ENCODE assay signal across 29 cellular contexts in the genomic region with DNA sequence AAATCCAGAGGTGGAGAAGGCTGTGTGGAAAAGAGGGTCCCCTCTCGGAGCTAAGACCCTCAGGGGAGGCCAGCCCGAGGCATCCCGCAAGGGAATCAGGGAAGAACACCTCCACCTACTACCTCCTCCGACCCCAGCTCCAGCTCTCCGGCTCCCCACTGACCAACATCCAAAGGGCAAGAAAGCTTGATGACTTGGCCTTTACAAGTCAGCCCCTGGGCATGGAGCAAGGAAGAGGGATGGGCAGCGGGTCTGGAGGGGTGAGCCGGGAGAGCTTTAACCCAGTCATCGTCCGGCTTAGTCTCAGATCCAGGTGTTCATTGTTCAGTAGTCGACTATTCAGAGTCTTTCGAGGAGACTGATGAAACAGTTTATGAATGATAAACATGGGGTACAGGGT. TPM values are rescaled to one million over a fixed set of nuclear protein-coding genes. Genes with fewer than 3 reads are reported as not detected.
A peak's percentile ranks its signal among the peaks of the same experiment; 100 is the strongest.
DNase-seq lines count a peak whose midpoint lies in the region; ATAC-seq lines count a peak whose summit lies in the region.
"Had no signal": no experiment of that assay in that cellular context is flagged by ENCODE, and none has a peak within 500 bp of the region (broad histone marks: within the 10 kb centered on the region; RNA-seq: fewer than 3 reads in every experiment).

No MANE protein-coding gene starts in this region.

- peak overlapping the region; percentile 19 for H3K27ac Mint-ChIP-seq in activated CD4-positive, alpha-beta T cell treated with anti-CD3 and anti-CD28 coated beads for 36 hours
- H3K27ac Mint-ChIP-seq in memory B cell = peak overlapping the region; percentile 33
- H3K27ac Mint-ChIP-seq: activated T-helper 2 cell treated with anti-CD3 and anti-CD28 coated beads, Interferon-gamma antibody, Interleukin-2, Interleukin-4, amounts not matched to agents 10 μg/mL and 5 μg/mL and 100 μg/mL, durations not matched to agents 14 hours and 24 hours and 36 hours; CD8-positive, alpha-beta T cell; dendritic cell treated with granulocyte-macrophage colony-stimulating factor and Interleukin-4, amounts not matched to agents 40 ng/mL and 50 ng/mL, for 4 days; T-helper 1 cell treated with Interleukin-12 subunit alpha and Interleukin-12 subunit beta and Interleukin-4 antibody, amounts not matched to agents 30 μg/mL and 1 μg/mL, for 36 hours had no signal

- no peak overlapping the region for H3K4me3 Mint-ChIP-seq in activated CD4-positive, alpha-beta T cell treated with anti-CD3 and anti-CD28 coated beads for 36 hours
- H3K4me3 Mint-ChIP-seq in memory B cell = no peak overlapping the region
- H3K4me3 Mint-ChIP-seq: CD8-positive, alpha-beta T cell; central memory CD8-positive, alpha-beta T cell; dendritic cell treated with granulocyte-macrophage colony-stimulating factor and Interleukin-4, amounts not matched to agents 40 ng/mL and 50 ng/mL, for 4 days; immature natural killer cell; naive B cell; T-helper 1 cell treated with Interleukin-12 subunit alpha and Interleukin-12 subunit beta and Interleukin-4 antibody, amounts not matched to agents 30 μg/mL and 1 μg/mL, for 36 hours had no signal

- intact Hi-C loops in activated CD4-positive, alpha-beta T cell treated with anti-CD3 and anti-CD28 coated beads for 36 hours (cut with DNase I, micrococcal nuclease) = no loop called here

- no peak overlapping the region for H3K4me3 ChIP-seq in rectal smooth muscle tissue (ENCODE audit: low read length)
- H3K4me3 ChIP-seq: ovary, right atrium auricular region, spleen, suprapubic skin, uterus had no signal

- CTCF ChIA-PET in activated CD4-positive, alpha-beta T cell treated with anti-CD3 and anti-CD28 coated beads for 36 hours (lab: Charles Lee) = interaction anchor here (1.2 to 1.6 kb wide), 5 partner anchors 10 to 386 kb away, joined by 3 to 6 read pairs (median 6); a partner anchor contains a TSS

- H3K9me3 Mint-ChIP-seq in activated CD4-positive, alpha-beta T cell treated with anti-CD3 and anti-CD28 coated beads for 36 hours (ENCODE audit: low read depth) = no peaks in the 10 kb centered on the region
- no peaks in the 10 kb centered on the region for H3K9me3 Mint-ChIP-seq in memory B cell
- H3K9me3 Mint-ChIP-seq: activated T-helper 2 cell treated with anti-CD3 and anti-CD28 coated beads, Interferon-gamma antibody, Interleukin-2, Interleukin-4, amounts not matched to agents 10 μg/mL and 5 μg/mL and 100 μg/mL, durations not matched to agents 14 hours and 24 hours and 36 hours; CD8-positive, alpha-beta T cell; central memory CD8-positive, alpha-beta T cell; dendritic cell treated with granulocyte-macrophage colony-stimulating factor and Interleukin-4, amounts not matched to agents 40 ng/mL and 50 ng/mL, for 4 days; immature natural killer cell; naive B cell; T-helper 1 cell treated with Interleukin-12 subunit alpha and Interleukin-12 subunit beta and Interleukin-4 antibody, amounts not matched to agents 30 μg/mL and 1 μg/mL, for 36 hours had no signal

- H3K27me3 ChIP-seq in rectal smooth muscle tissue (ENCODE audit: control insufficient read depth, insufficient read depth, low read length) = no peaks in the 10 kb centered on the region
- H3K27me3 ChIP-seq: ovary, right atrium auricular region, spleen, suprapubic skin, uterus had no signal

- peaks cover 69% of the 10 kb centered on the region for H3K36me3 Mint-ChIP-seq in activated CD4-positive, alpha-beta T cell treated with anti-CD3 and anti-CD28 coated beads for 36 hours (ENCODE audit: low read depth)
- peaks cover 29% of the 10 kb centered on the region for H3K36me3 Mint-ChIP-seq in memory B cell

- peak overlapping the region; percentile 41 for H3K27ac ChIP-seq in rectal smooth muscle tissue (ENCODE audit: low read depth, low read length)
- H3K27ac ChIP-seq: ovary, right atrium auricular region, RWPE1, spleen, suprapubic skin, uterus had no signal

- POLR2A ChIA-PET in activated CD4-positive, alpha-beta T cell treated with anti-CD3 and anti-CD28 coated beads for 36 hours (lab: Charles Lee) = no interaction called here

- peaks cover 3% of the 10 kb centered on the region for H3K4me1 ChIP-seq in rectal smooth muscle tissue (ENCODE audit: control insufficient read depth, insufficient read depth, low read length)
- H3K4me1 ChIP-seq: uterus had no signal

- H3K4me1 Mint-ChIP-seq in activated CD4-positive, alpha-beta T cell treated with anti-CD3 and anti-CD28 coated beads for 36 hours = peaks cover 10% of the 10 kb centered on the region
- H3K4me1 Mint-ChIP-seq in memory B cell = no peaks in the 10 kb centered on the region

- peaks cover 18% of the 10 kb centered on the region for H3K36me3 ChIP-seq in rectal smooth muscle tissue (ENCODE audit: control insufficient read depth, insufficient read depth, low read length)
- H3K36me3 ChIP-seq: ovary, uterus had no signal

- no peaks in the 10 kb centered on the region for H3K27me3 Mint-ChIP-seq in activated CD4-positive, alpha-beta T cell treated with anti-CD3 and anti-CD28 coated beads for 36 hours
- no peaks in the 10 kb centered on the region for H3K27me3 Mint-ChIP-seq in memory B cell
- H3K27me3 Mint-ChIP-seq: central memory CD8-positive, alpha-beta T cell; dendritic cell treated with granulocyte-macrophage colony-stimulating factor and Interleukin-4, amounts not matched to agents 40 ng/mL and 50 ng/mL, for 4 days; naive B cell had no signal

- no peak overlapping the region for H3K9ac ChIP-seq in rectal smooth muscle tissue (ENCODE audit: low read length)

- DNase-seq in activated CD4-positive, alpha-beta T cell treated with anti-CD3 and anti-CD28 coated beads for 36 hours = no peak
- no peak for DNase-seq in activated CD4-positive, alpha-beta T cell treated with anti-CD3 and anti-CD28 coated beads, Interleukin-2, amount 50 U/mL, for 48 hours
- DNase-seq in NCI-H69 (lab: John Stamatoyannopoulos, UW) (peak; percentile 43), memory B cell (ENCODE audit: low spot score in 2 of 2) (no peak), 8988T (no peak), GM19240 (ENCODE audit: insufficient read length, low spot score) (no peak)
- DNase-seq: activated CD4-positive, alpha-beta T cell treated with anti-CD3 and anti-CD28 coated beads for 48 hours; AML-193; CD8-positive, alpha-beta T cell; hypothalamus; immature natural killer cell; Karpas-422; mesendoderm; naive B cell; NCI-H1436 treated with DMSO at 0.1 percent for 48 hours; NCI-H446 treated with DMSO at 0.1 percent for 48 hours; ovary; spleen; uterus had no signal

- no peak for ATAC-seq in activated CD4-positive, alpha-beta T cell treated with anti-CD3 and anti-CD28 coated beads for 36 hours
- ATAC-seq in memory B cell (ENCODE audit: low read depth) = no peak
- no peak for ATAC-seq in HG02798 (IDR thresholded peaks at IDR 0.05; ENCODE audit: poor library complexity, unreplicated experiment)
- ATAC-seq: CD8-positive, alpha-beta T cell; HepG2 had no signal

RNA-seq across cellular contexts. Expression of a gene that starts 32.1 kb away (rescaled TPM):
- 10 to 100 TPM; 56.4 to 98.7 TPM for total RNA-seq in activated CD4-positive, alpha-beta T cell treated with anti-CD3 and anti-CD28 coated beads for 36 hours
